ENCODE assay signal across 8 cellular contexts in the genomic region with DNA sequence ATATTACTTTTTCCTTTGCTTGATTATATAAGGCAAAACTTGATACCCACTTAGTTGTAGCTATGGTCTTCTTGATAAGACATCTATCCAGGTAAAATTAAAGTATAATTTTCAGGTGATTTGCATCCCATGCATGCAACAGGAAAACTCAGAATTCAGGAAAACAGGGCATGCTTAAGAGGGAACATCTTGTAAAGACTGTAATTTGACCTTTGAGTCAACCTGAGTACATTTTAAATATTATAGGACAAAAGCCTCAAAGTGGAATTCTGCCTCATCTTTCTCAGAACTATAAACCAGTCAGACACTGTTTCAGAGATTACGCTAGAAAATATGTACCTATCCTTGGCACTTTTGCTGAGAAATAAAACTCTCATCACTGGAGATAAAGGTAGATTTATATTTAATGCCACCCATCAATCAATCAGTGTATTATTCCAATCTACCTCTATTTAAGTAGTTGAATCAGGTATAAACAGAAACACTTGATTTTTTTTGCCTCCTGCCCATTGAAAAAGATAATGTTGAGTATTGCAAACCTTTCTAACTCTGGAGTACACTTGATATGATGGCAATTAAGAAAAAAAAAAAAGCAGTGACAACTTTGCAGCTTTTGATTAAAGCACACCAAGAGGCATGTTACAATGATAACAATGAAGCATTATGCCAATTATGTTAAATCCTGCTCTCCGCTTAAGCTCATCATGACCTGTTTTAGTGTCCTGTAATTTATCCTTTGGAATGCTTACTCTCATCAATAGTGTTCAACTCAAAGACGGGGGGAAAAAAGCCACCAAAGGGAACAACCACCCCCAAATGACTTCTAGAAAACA. TPM values are rescaled to one million over a fixed set of nuclear protein-coding genes. Genes with fewer than 3 reads are reported as not detected.
DNase-seq lines count a peak whose midpoint lies in the region; ATAC-seq, FAIRE-seq and TF ChIP-seq lines count a peak whose summit lies in the region.

No MANE protein-coding gene starts in this region.

- H3K4me1 Mint-ChIP-seq in activated T-cell treated with anti-CD3 and anti-CD28 coated beads, Interleukin-2, amount 50 U/mL, for 72 hours (ENCODE audit: low read depth): peaks cover 44% of the 10 kb centered on the region
- H3K4me1 Mint-ChIP-seq in type B pancreatic cell (ENCODE audit: unreplicated experiment): peaks cover 56% of the 10 kb centered on the region

- FAIRE-seq in HepG2 (lab: Jason Lieb, UNC): no peak

- in situ Hi-C loops in HepG2 (cut with HindIII; ENCODE audit: extremely low pct_ligation_motif_present, low pct_unique_long_range_greater_than_20kb): loop anchor here (5.0 to 25.0 kb wide), 6 partner anchors 216 to 1541 kb away; no protein-coding TSS in a partner anchor

- TF ChIP-seq CTCF in HepG2 (CRISPR knock-in tag; IDR thresholded peaks at IDR 0.05) (no peak), type B pancreatic cell (conservative IDR thresholded peaks at IDR 0.05) (no peak)

- peaks cover 18% of the 10 kb centered on the region for H4K20me1 ChIP-seq in HepG2 (ENCODE audit: insufficient read depth, low read length)

- H3K4me3 Mint-ChIP-seq in activated T-cell treated with anti-CD3 and anti-CD28 coated beads, Interleukin-2, amount 50 U/mL, for 72 hours: peak overlapping the region; percentile 82 to 95
- peak overlapping the region; percentile 100 for H3K4me3 Mint-ChIP-seq in type B pancreatic cell

- H3K27me3 ChIP-seq in adipocyte (replicated peaks; ENCODE audit: control insufficient read depth, insufficient read depth, low read length) (no peaks in the 10 kb centered on the region), HepG2 (ENCODE audit: control insufficient read depth in 1 of 2, insufficient read depth in 2 of 2, low read length in 2 of 2) (peaks cover 0 to 10% of the 10 kb centered on the region in 2 experiments; a peak in 1 of 5 replicates)

- H3K36me3 ChIP-seq in adipocyte (ENCODE audit: control insufficient read depth, insufficient read depth, low read length, severe bottlenecking) (peaks cover 19% of the 10 kb centered on the region), HepG2 (replicated peaks in 1 of 2; ENCODE audit: control insufficient read depth in 1 of 2, insufficient read depth in 2 of 2, low read length in 2 of 2) (no peaks in the 10 kb centered on the region)

- no peak for TF ChIP-seq EP300 in HepG2 (IDR thresholded peaks at IDR 0.05; ENCODE audit: low read depth in 2 of 2, low read length in 2 of 2)
- TF ChIP-seq EP300 in HepG2 (CRISPR knock-in tag; IDR thresholded peaks at IDR 0.05; ENCODE audit: borderline replicate concordance): no peak

- H3K4me3 ChIP-seq in adipocyte (ENCODE audit: low read length) (peak overlapping the region; percentile 91), HepG2 (replicated peaks in 1 of 3; ENCODE audit: insufficient read depth in 1 of 3, low read depth in 2 of 3, low read length in 3 of 3) (peak overlapping the region; percentile 34 to 83 (median 65); a peak in 5 of 6 replicates)

- peaks cover 28% of the 10 kb centered on the region for H3K79me2 ChIP-seq in HepG2 (ENCODE audit: insufficient read depth, low read length)

- H3K4me2 ChIP-seq in HepG2 (ENCODE audit: low read depth, low read length): peak overlapping the region; percentile 97

- TSS peak; percentile 20 for BruUV-seq in HepG2 (replicated peaks; lab: Mats Ljungman, UMichigan)

- peaks cover 4 to 9% of the 10 kb centered on the region in 2 donors for H3K36me3 Mint-ChIP-seq in activated T-cell treated with anti-CD3 and anti-CD28 coated beads, Interleukin-2, amount 50 U/mL, for 72 hours (ENCODE audit: insufficient read depth in 2 of 2)
- peaks cover 23% of the 10 kb centered on the region for H3K36me3 Mint-ChIP-seq in type B pancreatic cell

- WGBS in HepG2 (ENCODE audit: low lambda C conversion rate): 76% methylated on average over 3 of the region's 3 CpGs

- no peak for ATAC-seq in activated T-cell treated with anti-CD3 and anti-CD28 coated beads, Interleukin-2, amount 50 U/mL, for 72 hours (replicated peaks in 1 of 2)
- ATAC-seq in HepG2 (no peak), esophagus mucosa (no peak)

- peaks cover 35% of the 10 kb centered on the region for H3K4me1 ChIP-seq in adipocyte (ENCODE audit: control insufficient read depth, insufficient read depth, low read length)
- H3K4me1 ChIP-seq in HepG2 (ENCODE audit: insufficient read depth, low read length): peaks cover 54% of the 10 kb centered on the region

- H3K27me3 Mint-ChIP-seq in activated T-cell treated with anti-CD3 and anti-CD28 coated beads, Interleukin-2, amount 50 U/mL, for 72 hours (ENCODE audit: low read depth): no peaks in the 10 kb centered on the region
- peaks cover 4% of the 10 kb centered on the region for H3K27me3 Mint-ChIP-seq in type B pancreatic cell

- H3K9me3 ChIP-seq in adipocyte (ENCODE audit: control insufficient read depth, low read length) (no peaks in the 10 kb centered on the region), HepG2 (ENCODE audit: low read length) (no peaks in the 10 kb centered on the region)

- H3K27ac ChIP-seq in HepG2 (ENCODE audit: extremely low read length, insufficient read depth, low read length): no peak overlapping the region

- peak overlapping the region; percentile 93 for H3K27ac Mint-ChIP-seq in activated T-cell treated with anti-CD3 and anti-CD28 coated beads, Interleukin-2, amount 50 U/mL, for 72 hours
- peak overlapping the region; percentile 52 for H3K27ac Mint-ChIP-seq in type B pancreatic cell

- no peaks in the 10 kb centered on the region for H3K9me3 Mint-ChIP-seq in activated T-cell treated with anti-CD3 and anti-CD28 coated beads, Interleukin-2, amount 50 U/mL, for 72 hours
- no peaks in the 10 kb centered on the region for H3K9me3 Mint-ChIP-seq in type B pancreatic cell

- 0 out of 4 replicates have a peak, but pooled peaks of 1 of the 2 experiments have one; percentile 16 for TF ChIP-seq POLR2A in HepG2 (IDR thresholded peaks at IDR 0.05; ENCODE audit: insufficient read depth in 1 of 2, low read depth in 2 of 2, low read length in 2 of 2)

- H3K9ac ChIP-seq in adipocyte (ENCODE audit: low read length) (peak overlapping the region; percentile 98), HepG2 (ENCODE audit: insufficient read depth, low read depth, low read length) (no peak overlapping the region)

- intact Hi-C loops in HepG2 (cut with micrococcal nuclease; ENCODE audit: unreplicated experiment): loop anchor here (2.0 to 10.0 kb wide), 4 partner anchors 393 to 1523 kb away; no protein-coding TSS in a partner anchor

- DNase-seq in activated T-cell treated with anti-CD3 and anti-CD28 coated beads, Interleukin-2, amount 50 U/mL, for 72 hours: no peak
- DNase-seq in activated T-cell treated with anti-CD3 and anti-CD28 coated beads for 4 hours: no peak
- peak; percentile 36 for DNase-seq in adipocyte (ENCODE audit: low read depth)
- no peak for DNase-seq in HepG2 (ENCODE audit: low spot score)
- DNase-seq in type B pancreatic cell (ENCODE audit: extremely low spot score, unreplicated experiment): no peak
- DNase-seq in DMS 273 treated with DMSO at 0.1 percent for 48 hours (lab: John Stamatoyannopoulos, UW): no peak
- no peak for DNase-seq in mucosa of gallbladder (ENCODE audit: low spot score)

- POLR2A ChIA-PET in HepG2 (lab: Yijun Ruan, JAX): interaction anchor here (1.3 kb wide), 1 partner anchor 1008 kb away, joined by 3 read pairs; no protein-coding TSS in a partner anchor

- CTCF ChIA-PET in HepG2 (lab: Yijun Ruan, JAX; ENCODE audit: low intra/inter-chr PET ratio, low total read pairs): no interaction called here

- H2AFZ ChIP-seq in HepG2 (ENCODE audit: low read length): no peak overlapping the region

- TF ChIP-seq RAD21 in HepG2 (CRISPR knock-in tag; IDR thresholded peaks at IDR 0.05): no peak

TF ChIP-seq in HepG2, 621 proteins besides CTCF, POLR2A, EP300 and RAD21 (continues in another document):
- TF ChIP-seq ZC3H13 (CRISPR knock-in tag; IDR thresholded peaks at IDR 0.05): peak; percentile 96; the same call in 1 of the 2 replicates
- TF ChIP-seq, protein P1, sequence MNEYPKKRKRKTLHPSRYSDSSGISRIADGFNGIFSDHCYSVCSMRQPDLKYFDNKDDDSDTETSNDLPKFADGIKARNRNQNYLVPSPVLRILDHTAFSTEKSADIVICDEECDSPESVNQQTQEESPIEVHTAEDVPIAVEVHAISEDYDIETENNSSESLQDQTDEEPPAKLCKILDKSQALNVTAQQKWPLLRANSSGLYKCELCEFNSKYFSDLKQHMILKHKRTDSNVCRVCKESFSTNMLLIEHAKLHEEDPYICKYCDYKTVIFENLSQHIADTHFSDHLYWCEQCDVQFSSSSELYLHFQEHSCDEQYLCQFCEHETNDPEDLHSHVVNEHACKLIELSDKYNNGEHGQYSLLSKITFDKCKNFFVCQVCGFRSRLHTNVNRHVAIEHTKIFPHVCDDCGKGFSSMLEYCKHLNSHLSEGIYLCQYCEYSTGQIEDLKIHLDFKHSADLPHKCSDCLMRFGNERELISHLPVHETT (CRISPR knock-in tag; conservative IDR thresholded peaks at IDR 0.05): no peak

RNA-seq across cellular contexts. Expression of a gene that starts 2.8 kb away (rescaled TPM):
- 10 to 100 TPM; 26.0 to 73.0 TPM for total RNA-seq in activated T-cell treated with anti-CD3 and anti-CD28 coated beads, Interleukin-2, amount 50 U/mL, for 72 hours
- total RNA-seq in HepG2 (2016; rRNA removed; fragmentation: Illumina TruSeq; extraction: Trizol) (16.8 and 17.6 TPM in 2 replicates), type B pancreatic cell (ENCODE audit: low replicate concordance) (129 and 143 TPM in 2 replicates), esophagus mucosa (27.3 TPM), mucosa of gallbladder (176 TPM)
- total RNA-seq in HepG2 (2016; cell fraction: cytosol; rRNA removed; fragmentation: Illumina TruSeq; extraction: Trizol; ENCODE audit: low read depth): 3.3 and 5.6 TPM in 2 replicates
- total RNA-seq in HepG2 (2016; cell fraction: insoluble cytoplasmic fraction; rRNA removed; fragmentation: Illumina TruSeq; extraction: Trizol): 12.5 and 18.6 TPM in 2 replicates
- total RNA-seq in HepG2 (2016; cell fraction: membrane; rRNA removed; fragmentation: Illumina TruSeq; extraction: Trizol): 8.2 and 9.8 TPM in 2 replicates
- total RNA-seq in HepG2 (2016; cell fraction: nucleus; rRNA removed; fragmentation: Illumina TruSeq; extraction: Trizol): 10.2 and 12.3 TPM in 2 replicates
- polyA plus RNA-seq in HepG2 (2011; rRNA removed): 57.2 and 66.8 TPM in 2 replicates
- 22.6 and 34.2 TPM in 2 replicates for polyA plus RNA-seq in HepG2 (2011; cell fraction: cytosol; rRNA removed)
- 38.3 and 44.4 TPM in 2 replicates for polyA plus RNA-seq in HepG2 (2011; cell fraction: nucleus; rRNA removed)
- polyA plus RNA-seq in HepG2 (2012): 27.9 and 37.4 TPM in 2 replicates
- polyA plus RNA-seq in HepG2 (2016; cell fraction: cytosol; fragmentation: Illumina TruSeq; extraction: Trizol; ENCODE audit: low read depth): 4.1 and 4.2 TPM in 2 replicates
- polyA plus RNA-seq in HepG2 (2016; cell fraction: insoluble cytoplasmic fraction; fragmentation: Illumina TruSeq; extraction: Trizol; ENCODE audit: low read depth): 26.3 and 33.5 TPM in 2 replicates
- polyA plus RNA-seq in HepG2 (2016; cell fraction: membrane; fragmentation: Illumina TruSeq; extraction: Trizol; ENCODE audit: low read depth): 7.9 and 8.1 TPM in 2 replicates
- polyA plus RNA-seq in HepG2 (2016; cell fraction: nucleus; fragmentation: Illumina TruSeq; extraction: Trizol; ENCODE audit: insufficient read depth, low read depth): 29.6 and 30.7 TPM in 2 replicates
- 17.4 and 116 TPM in 2 replicates for polyA minus RNA-seq in HepG2 (2011; rRNA and poly(A)+ RNA removed; ENCODE audit: low replicate concordance)
- polyA minus RNA-seq in HepG2 (2011; cell fraction: cytosol; rRNA and poly(A)+ RNA removed): 48.9 and 60.6 TPM in 2 replicates
- polyA minus RNA-seq in HepG2 (2011; cell fraction: nucleus; rRNA and poly(A)+ RNA removed): 23.0 and 29.2 TPM in 2 replicates
